In genomic region chr10:95908450-95908849, GRCh38 we compare ENCODE assay signal across 9 cellular contexts. TPM values are rescaled to one million over a fixed set of nuclear protein-coding genes. Genes with fewer than 3 reads are reported as not detected.
DNase-seq lines count a peak whose midpoint lies in the region; ATAC-seq and TF ChIP-seq lines count a peak whose summit lies in the region.
"Had no signal": no experiment of that assay in that cellular context is flagged by ENCODE, and none has a peak within 500 bp of the region (broad histone marks: within the 10 kb centered on the region; RNA-seq: fewer than 3 reads in every experiment).

No MANE protein-coding gene starts in this region.

- CTCF ChIA-PET in CD8-positive, alpha-beta T cell (lab: Charles Lee), result interaction anchor here (1.7 kb wide), 1 partner anchor 214 kb away, joined by 8 read pairs; the partner anchor contains the start of gene TCTN3

- no peak overlapping the region for H3K27ac ChIP-seq in CD8-positive, alpha-beta T cell (ENCODE audit: low read depth, low read length)
- H3K27ac ChIP-seq in HUES64 (ENCODE audit: low read depth, low read length), result no peak overlapping the region

- no peaks in the 10 kb centered on the region for H3K9me3 ChIP-seq in CD8-positive, alpha-beta T cell (ENCODE audit: low read length)
- H3K9me3 ChIP-seq in HUES64 (ENCODE audit: insufficient read depth, low read depth, low read length), result no peaks in the 10 kb centered on the region

- POLR2A ChIA-PET in CD8-positive, alpha-beta T cell (lab: Charles Lee), result interaction anchor here (1.0 kb wide), 1 partner anchor 214 kb away, joined by 3 read pairs; the partner anchor contains the start of gene TCTN3

- H3K4me1 Mint-ChIP-seq in CD8-positive, alpha-beta T cell (ENCODE audit: low read depth), result peaks cover 18% of the 10 kb centered on the region
- H3K4me1 Mint-ChIP-seq in brain (peaks cover 18% of the 10 kb centered on the region), nephron (peaks cover 5% of the 10 kb centered on the region)

- H3K4me3 ChIP-seq in CD8-positive, alpha-beta T cell (ENCODE audit: low read depth, low read length), result no peak overlapping the region
- H3K4me3 ChIP-seq in HUES64 (ENCODE audit: low read length), result peak overlapping the region; percentile 76
- no peak overlapping the region for H3K4me3 ChIP-seq in H7 (ENCODE audit: insufficient read depth, low read depth, low read length)

- H3K36me3 ChIP-seq in CD8-positive, alpha-beta T cell (ENCODE audit: insufficient read depth, low read length), result no peaks in the 10 kb centered on the region
- H3K36me3 ChIP-seq in HUES64 (ENCODE audit: insufficient read depth, low read length), result peaks cover 10% of the 10 kb centered on the region
- no peaks in the 10 kb centered on the region; the same call in 1 of the 2 replicates for H3K36me3 ChIP-seq in H7 (replicated peaks; ENCODE audit: control insufficient read depth, insufficient read depth, low read length)

- H3K27me3 ChIP-seq in CD8-positive, alpha-beta T cell (ENCODE audit: insufficient read depth, low read length), result no peaks in the 10 kb centered on the region
- H3K27me3 ChIP-seq in HUES64 (ENCODE audit: insufficient read depth, low read length) (0 out of 2 replicates have a peak, but pooled peaks cover 7% of the 10 kb centered on the region), H7 (ENCODE audit: control insufficient read depth, insufficient read depth, low read length) (no peaks in the 10 kb centered on the region)

- ATAC-seq in CD8-positive, alpha-beta T cell, result no peak
- ATAC-seq in HG02884 (IDR thresholded peaks at IDR 0.05; ENCODE audit: unreplicated experiment), result no peak

- intact Hi-C loops in CD8-positive, alpha-beta T cell (cut with DNase I, micrococcal nuclease), result loop anchor here (1.0 to 10.0 kb wide), 8 partner anchors 179 to 676 kb away; partner anchors contain the start of genes ZNF518A (in 2 of the 2), ALDH18A1 (in 1 of the 2), TCTN3 (in 1 of the 2) and TM9SF3 (in 1 of the 2)

- peaks cover 4% of the 10 kb centered on the region for H3K36me3 Mint-ChIP-seq in CD8-positive, alpha-beta T cell
- peaks cover 5% of the 10 kb centered on the region for H3K36me3 Mint-ChIP-seq in brain
- H3K36me3 Mint-ChIP-seq in nephron (ENCODE audit: low read depth), result peaks cover 4% of the 10 kb centered on the region

- no peak for DNase-seq in CD8-positive, alpha-beta T cell
- DNase-seq in cerebellar nuclear complex (lab: John Stamatoyannopoulos, UW) (no peak), H7 (no peak), NCI-H345 (lab: John Stamatoyannopoulos, UW) (no peak)

- H3K27ac Mint-ChIP-seq in CD8-positive, alpha-beta T cell, result peak overlapping the region; percentile 42
- peak overlapping the region in 3 of 5 experiments; percentile 88 to 98 (median 97) for H3K27ac Mint-ChIP-seq in brain
- H3K27ac Mint-ChIP-seq in nephron, result no peak overlapping the region

- no peaks in the 10 kb centered on the region for H3K4me1 ChIP-seq in CD8-positive, alpha-beta T cell (ENCODE audit: insufficient read depth, low read length)
- 0 out of 2 replicates have a peak, but pooled peaks cover 3% of the 10 kb centered on the region for H3K4me1 ChIP-seq in HUES64 (ENCODE audit: insufficient read depth, low read length)

- no peaks in the 10 kb centered on the region for H3K9me3 Mint-ChIP-seq in CD8-positive, alpha-beta T cell
- H3K9me3 Mint-ChIP-seq in brain (no peaks in the 10 kb centered on the region), nephron (no peaks in the 10 kb centered on the region)

- TF ChIP-seq CTCF in CD8-positive, alpha-beta T cell (IDR thresholded peaks at IDR 0.05), result no peak
- TF ChIP-seq CTCF in brain (conservative IDR thresholded peaks at IDR 0.05) (no peak), nephron (IDR thresholded peaks at IDR 0.05; ENCODE audit: unreplicated experiment in 3 of 3) (no peak)

- peak overlapping the region; percentile 90 for H3K4me3 Mint-ChIP-seq in CD8-positive, alpha-beta T cell
- H3K4me3 Mint-ChIP-seq in brain (peak overlapping the region; percentile 94 to 97 (median 96)), nephron (peak overlapping the region; percentile 91 to 97 (median 95))

- 66% methylated on average over 4 of the region's 4 CpGs for WGBS in HUES64

- no peaks in the 10 kb centered on the region for H3K27me3 Mint-ChIP-seq in CD8-positive, alpha-beta T cell (ENCODE audit: low read depth)
- peaks cover 18% of the 10 kb centered on the region for H3K27me3 Mint-ChIP-seq in brain
- peaks cover 8% of the 10 kb centered on the region for H3K27me3 Mint-ChIP-seq in nephron (ENCODE audit: low read depth)

- H3K9ac ChIP-seq in HUES64 (ENCODE audit: low read depth, low read length), result no peak overlapping the region

RNA-seq across cellular contexts. Expression of gene CC2D2B, which starts 0.7 kb away (rescaled TPM):
- total RNA-seq in CD8-positive, alpha-beta T cell, result not detected
- polyA plus RNA-seq in HUES64 (2013, experiment 1 of 2), result 0.30 TPM
- 0.32 TPM for polyA plus RNA-seq in HUES64 (2013, experiment 2 of 2)
- not detected for polyA plus RNA-seq in brain (ENCODE audit: insufficient read depth, low read depth, low replicate concordance)
- total RNA-seq in H7 (2014; rRNA removed; shearing (Covaris generic)), result 0.07 and 0.35 TPM in 2 replicates
- total RNA-seq: M059J had no signal

Comparison
In these comparisons a context has a peak if more than half of its experiments do, and no peak if none do; other contexts are left out.
1. H3K27ac Mint-ChIP-seq: peak in CD8-positive, alpha-beta T cell (single experiment) and brain (3 of 5); none in nephron (0 of 3).
2. Peak in every context shown above with its lines, with median percentiles within 50 percentile points of each other: H3K4me3 Mint-ChIP-seq.